Comparison of ENCODE assay signal across 1 cellular context in the genomic region with DNA sequence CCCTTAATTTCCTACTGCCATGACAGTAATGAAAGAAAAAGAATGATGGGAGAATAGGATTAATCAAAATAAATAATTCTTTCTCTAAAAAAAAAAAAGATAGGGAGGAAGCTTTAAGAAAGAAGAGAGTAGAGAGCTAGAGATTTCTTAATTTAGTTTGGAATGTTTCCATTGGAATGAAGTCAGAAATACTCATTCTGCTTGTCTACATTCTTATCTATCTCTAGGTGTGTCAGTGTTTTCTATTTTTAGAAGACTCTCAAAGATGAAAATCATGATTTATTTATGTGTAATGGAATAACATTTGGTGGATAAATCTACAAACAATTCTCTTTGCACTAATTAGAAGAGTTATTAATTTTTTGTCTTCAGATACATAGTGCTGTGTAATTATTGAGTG.
A peak's percentile ranks its signal among the peaks of the same experiment; 100 is the strongest.
TF ChIP-seq lines count a peak whose summit lies in the region.

No MANE protein-coding gene starts in this region.

TF ChIP-seq in SK-N-SH, 30 proteins besides CTCF, POLR2A, EP300 and RAD21 (continued from another document):
- TF ChIP-seq, protein P1, sequence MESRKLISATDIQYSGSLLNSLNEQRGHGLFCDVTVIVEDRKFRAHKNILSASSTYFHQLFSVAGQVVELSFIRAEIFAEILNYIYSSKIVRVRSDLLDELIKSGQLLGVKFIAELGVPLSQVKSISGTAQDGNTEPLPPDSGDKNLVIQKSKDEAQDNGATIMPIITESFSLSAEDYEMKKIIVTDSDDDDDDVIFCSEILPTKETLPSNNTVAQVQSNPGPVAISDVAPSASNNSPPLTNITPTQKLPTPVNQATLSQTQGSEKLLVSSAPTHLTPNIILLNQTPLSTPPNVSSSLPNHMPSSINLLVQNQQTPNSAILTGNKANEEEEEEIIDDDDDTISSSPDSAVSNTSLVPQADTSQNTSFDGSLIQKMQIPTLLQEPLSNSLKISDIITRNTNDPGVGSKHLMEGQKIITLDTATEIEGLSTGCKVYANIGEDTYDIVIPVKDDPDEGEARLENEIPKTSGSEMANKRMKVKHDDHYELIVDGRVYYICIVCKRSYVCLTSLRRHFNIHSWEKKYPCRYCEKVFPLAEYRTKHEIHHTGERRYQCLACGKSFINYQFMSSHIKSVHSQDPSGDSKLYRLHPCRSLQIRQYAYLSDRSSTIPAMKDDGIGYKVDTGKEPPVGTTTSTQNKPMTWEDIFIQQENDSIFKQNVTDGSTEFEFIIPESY (IDR thresholded peaks at IDR 0.05; ENCODE audit: borderline replicate concordance, low read depth), result no peak
- TF ChIP-seq, protein P2, sequence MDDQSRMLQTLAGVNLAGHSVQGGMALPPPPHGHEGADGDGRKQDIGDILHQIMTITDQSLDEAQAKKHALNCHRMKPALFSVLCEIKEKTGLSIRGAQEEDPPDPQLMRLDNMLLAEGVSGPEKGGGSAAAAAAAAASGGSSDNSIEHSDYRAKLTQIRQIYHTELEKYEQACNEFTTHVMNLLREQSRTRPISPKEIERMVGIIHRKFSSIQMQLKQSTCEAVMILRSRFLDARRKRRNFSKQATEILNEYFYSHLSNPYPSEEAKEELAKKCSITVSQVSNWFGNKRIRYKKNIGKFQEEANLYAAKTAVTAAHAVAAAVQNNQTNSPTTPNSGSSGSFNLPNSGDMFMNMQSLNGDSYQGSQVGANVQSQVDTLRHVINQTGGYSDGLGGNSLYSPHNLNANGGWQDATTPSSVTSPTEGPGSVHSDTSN (IDR thresholded peaks at IDR 0.05), result 0 out of 2 replicates have a peak, but pooled peaks have one; percentile 28
- TF ChIP-seq FOSL2 (IDR thresholded peaks at IDR 0.05; ENCODE audit: borderline replicate concordance, low read depth) (no peak), SMC3 (IDR thresholded peaks at IDR 0.05; ENCODE audit: low read depth, low read length) (no peak), TCF12 (IDR thresholded peaks at IDR 0.05) (peak; percentile 37), POLR2AphosphoS5 (IDR thresholded peaks at IDR 0.05; ENCODE audit: low read depth, low read length) (no peak), JUND (IDR thresholded peaks at IDR 0.05) (peak; percentile 45), NFIC (IDR thresholded peaks at IDR 0.05; ENCODE audit: borderline replicate concordance) (peak; percentile 40; the same call in 1 of the 2 replicates), MXI1 (IDR thresholded peaks at IDR 0.05; ENCODE audit: low read depth, low read length) (no peak), MEF2A (IDR thresholded peaks at IDR 0.05; ENCODE audit: borderline replicate concordance, low read depth) (peak; percentile 90)
- TF ChIP-seq, protein P3, sequence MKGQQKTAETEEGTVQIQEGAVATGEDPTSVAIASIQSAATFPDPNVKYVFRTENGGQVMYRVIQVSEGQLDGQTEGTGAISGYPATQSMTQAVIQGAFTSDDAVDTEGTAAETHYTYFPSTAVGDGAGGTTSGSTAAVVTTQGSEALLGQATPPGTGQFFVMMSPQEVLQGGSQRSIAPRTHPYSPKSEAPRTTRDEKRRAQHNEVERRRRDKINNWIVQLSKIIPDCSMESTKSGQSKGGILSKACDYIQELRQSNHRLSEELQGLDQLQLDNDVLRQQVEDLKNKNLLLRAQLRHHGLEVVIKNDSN (IDR thresholded peaks at IDR 0.05; ENCODE audit: borderline replicate concordance, low read depth), result no peak
